In the genomic region with DNA sequence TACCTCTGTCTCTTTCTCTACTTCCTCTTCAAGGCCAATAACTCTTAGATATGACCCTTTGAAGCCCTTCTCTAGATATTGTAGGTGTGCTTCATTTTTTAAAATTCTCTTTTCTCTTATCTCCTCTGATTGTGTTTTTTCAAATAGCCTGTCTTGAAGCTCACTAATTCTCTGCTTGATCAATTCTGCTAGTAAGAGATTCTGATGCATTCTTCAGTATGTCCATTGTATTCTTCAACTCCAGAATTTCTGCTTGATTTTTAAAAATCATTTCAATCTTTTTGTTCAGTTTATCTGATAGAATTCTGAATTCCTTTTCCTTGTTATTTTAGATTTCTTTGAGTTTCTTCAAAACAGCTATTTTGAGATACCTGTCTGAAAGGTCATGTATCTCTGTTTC, we compare ENCODE assay signal across 28 cellular contexts.
"Had no signal": no experiment of that assay in that cellular context is flagged by ENCODE, and none has a peak within 500 bp of the region (broad histone marks: within the 10 kb centered on the region; RNA-seq: fewer than 3 reads in every experiment).

No MANE protein-coding gene starts in this region.

- H3K9me3 ChIP-seq: colonic mucosa had no signal

- H3K27me3 ChIP-seq: ascending aorta, breast epithelium, cardiac muscle cell, colonic mucosa, esophagus squamous epithelium, gastroesophageal sphincter, heart right ventricle, hepatocyte had no signal

- H3K4me1 Mint-ChIP-seq: brain had no signal

- H3K4me3 Mint-ChIP-seq: activated CD4-positive, alpha-beta memory T cell treated with anti-CD3 and anti-CD28 coated beads, Interleukin-2, amount 10 ng/mL, durations not matched to agents 7 days and 5 days; activated T-cell treated with anti-CD3 and anti-CD28 coated beads, Interleukin-2, amount 50 U/mL, for 4 hours; brain; T-helper 17 cell; T-helper 2 cell treated with Interferon-gamma antibody and Interleukin-4, amounts not matched to agents 5 μg/mL and 100 μg/mL, for 36 hours had no signal

- H3K27me3 Mint-ChIP-seq: activated CD4-positive, alpha-beta memory T cell treated with anti-CD3 and anti-CD28 coated beads, Interleukin-2, amount 10 ng/mL, durations not matched to agents 7 days and 5 days; activated T-helper 17 cell treated with anti-CD3 and anti-CD28 coated beads, Interleukin-2, amount 50 U/mL, for 72 hours; brain; T-helper 17 cell had no signal

- H3K4me1 ChIP-seq: ascending aorta, breast epithelium, colonic mucosa, gastroesophageal sphincter had no signal

- DNase-seq: activated CD4-positive, alpha-beta memory T cell treated with anti-CD3 and anti-CD28 coated beads, Interleukin-2, amount 10 ng/mL, durations not matched to agents 7 days and 5 days; activated CD4-positive, alpha-beta T cell treated with anti-CD3 and anti-CD28 coated beads for 48 hours; activated CD4-positive, CD25-positive, alpha-beta regulatory T cell; activated CD4-positive, CD25-positive, alpha-beta regulatory T cell treated with anti-CD3 and anti-CD28 coated beads, Interleukin-2, amount 50 U/mL, for 72 hours; activated effector memory CD4-positive, alpha-beta T cell treated with Interleukin-2 at 50 U/mL for 16 hours; activated gamma-delta T cell treated with Interleukin-2 at 50 U/mL for 16 hours; activated naive CD4-positive, alpha-beta T cell treated with anti-CD3 and anti-CD28 coated beads, Interleukin-2, amount 50 U/mL, for 16 hours; activated naive CD4-positive, alpha-beta T cell treated with Interleukin-2 at 50 U/mL for 16 hours; activated T-cell treated with anti-CD3 and anti-CD28 coated beads, Interleukin-2, amount 50 U/mL, for 4 hours; central memory CD4-positive, alpha-beta T cell; cerebellar nuclear complex; colonic mucosa; effector CD8-positive, alpha-beta T cell; esophagus squamous epithelium; foreskin melanocyte; heart right ventricle; T-helper 1 cell; T-helper 17 cell; T1000 had no signal

- H3K4me3 ChIP-seq: ascending aorta, breast epithelium, cardiac muscle cell, colonic mucosa, esophagus squamous epithelium, gastroesophageal sphincter, heart right ventricle, hepatocyte had no signal

- H3K36me3 ChIP-seq: ascending aorta, breast epithelium, cardiac muscle cell, colonic mucosa had no signal

- H3K27ac Mint-ChIP-seq: activated CD4-positive, alpha-beta memory T cell treated with anti-CD3 and anti-CD28 coated beads, Interleukin-2, amount 10 ng/mL, durations not matched to agents 7 days and 5 days; activated T-helper 17 cell treated with anti-CD3 and anti-CD28 coated beads, Interleukin-2, amount 50 U/mL, for 72 hours; brain; T-helper 2 cell treated with Interferon-gamma antibody and Interleukin-4, amounts not matched to agents 5 μg/mL and 100 μg/mL, for 36 hours had no signal

- ATAC-seq: activated T-cell treated with anti-CD3 and anti-CD28 coated beads, Interleukin-2, amount 50 U/mL, for 4 hours; activated T-helper 17 cell treated with anti-CD3 and anti-CD28 coated beads, Interleukin-2, amount 50 U/mL, for 72 hours; gastroesophageal sphincter; heart right ventricle; T-helper 17 cell had no signal

- H3K27ac ChIP-seq: ascending aorta, breast epithelium, cardiac muscle cell, colonic mucosa, epithelial cell of prostate, esophagus squamous epithelium, gastroesophageal sphincter, heart right ventricle, hepatocyte had no signal
